1 cellular context compared by ENCODE assay signal in the genomic region with DNA sequence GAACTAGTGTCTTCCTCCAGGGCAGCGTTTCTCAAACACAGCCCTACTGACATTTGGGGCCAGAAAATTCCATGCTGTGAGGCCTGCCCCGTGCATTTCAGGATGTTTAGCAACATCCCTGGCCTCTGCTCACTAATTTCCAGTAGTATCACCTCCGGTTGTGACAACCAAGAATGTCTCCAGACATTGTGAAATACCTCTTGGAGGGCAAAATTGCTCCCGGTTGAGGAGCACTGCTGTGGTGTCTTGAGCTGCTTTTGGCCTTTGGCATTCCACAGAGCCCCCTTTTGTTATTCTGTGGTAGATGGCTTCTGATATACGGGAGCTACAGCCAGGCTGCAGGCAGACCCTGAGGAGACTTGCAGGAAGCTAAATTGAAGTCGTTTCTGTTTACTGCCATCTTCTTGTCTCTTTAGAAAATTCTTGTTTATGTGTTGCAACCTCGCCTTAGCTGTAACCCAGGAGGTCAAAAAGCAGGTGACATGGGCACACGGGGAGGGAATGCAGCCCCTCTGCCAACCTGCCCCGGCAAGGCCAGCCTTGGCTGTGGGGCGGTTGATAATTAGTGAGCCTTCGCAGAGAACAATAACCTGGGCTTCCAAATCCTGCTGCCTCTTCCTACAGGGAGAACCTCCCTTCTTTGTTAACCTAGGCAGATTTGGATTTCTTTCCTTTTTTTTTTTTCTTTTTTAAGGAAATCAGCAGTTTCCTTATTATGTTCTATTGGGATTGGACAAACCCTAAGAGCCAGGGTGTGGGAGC.
TF ChIP-seq lines count a peak whose summit lies in the region.

No MANE protein-coding gene starts in this region.

TF ChIP-seq in H1, 55 proteins besides CTCF, POLR2A, EP300 and RAD21:
- TF ChIP-seq CBX8 (IDR thresholded peaks at IDR 0.05; ENCODE audit: borderline replicate concordance, low read depth, low read length), result no peak
- peak; percentile 92 for TF ChIP-seq CEBPB (IDR thresholded peaks at IDR 0.05; ENCODE audit: low read depth, low read length)
- TF ChIP-seq HDAC6 (IDR thresholded peaks at IDR 0.05; ENCODE audit: low read depth, low read length), result no peak
- no peak for TF ChIP-seq ZNF274 (IDR thresholded peaks at IDR 0.05; ENCODE audit: borderline replicate concordance, extremely low read depth, low read length)
